In genomic region chr10:103241262-103242011, GRCh38 we compare ENCODE assay signal across 8 cellular contexts. TPM values are rescaled to one million over a fixed set of nuclear protein-coding genes. Genes with fewer than 3 reads are reported as not detected.
A peak's percentile ranks its signal among the peaks of the same experiment; 100 is the strongest.
DNase-seq lines count a peak whose midpoint lies in the region; ATAC-seq and TF ChIP-seq lines count a peak whose summit lies in the region.
"Had no signal": no experiment of that assay in that cellular context is flagged by ENCODE, and none has a peak within 500 bp of the region (broad histone marks: within the 10 kb centered on the region; RNA-seq: fewer than 3 reads in every experiment).

No MANE protein-coding gene starts in this region.

- H2BK120ac ChIP-seq in mesendoderm (ENCODE audit: low read depth, low read length), result no peak overlapping the region

- TF ChIP-seq CTCF in coronary artery (IDR thresholded peaks at IDR 0.05) (no peak), GM20000 (IDR thresholded peaks at IDR 0.05; ENCODE audit: extremely low read depth, missing control alignments) (no peak)

- H3K4me3 ChIP-seq in coronary artery (no peak overlapping the region), mesendoderm (ENCODE audit: low read length) (no peak overlapping the region)

- no peaks in the 10 kb centered on the region for H3K79me2 ChIP-seq in mesendoderm (ENCODE audit: control insufficient read depth, insufficient read depth, low read length)

- H3K4me1 Mint-ChIP-seq in activated CD8-positive, alpha-beta memory T cell treated with anti-CD3 and anti-CD28 coated beads, Interleukin-2, amount 10 ng/mL, durations not matched to agents 7 days and 5 days, result peaks cover 21% of the 10 kb centered on the region
- H3K4me1 Mint-ChIP-seq: neural crest cell had no signal

- H3K4ac ChIP-seq in mesendoderm (ENCODE audit: low read depth, low read length), result peak overlapping the region; percentile 58

- H3K4me2 ChIP-seq in mesendoderm (ENCODE audit: low read length), result no peak overlapping the region

- H4K8ac ChIP-seq in mesendoderm (ENCODE audit: low read depth, low read length), result no peak overlapping the region

- no peaks in the 10 kb centered on the region for H3K27me3 ChIP-seq in mesendoderm (ENCODE audit: insufficient read depth, low read length, poor library complexity)

- no peak overlapping the region for H4K5ac ChIP-seq in mesendoderm (ENCODE audit: low read length)

- peaks cover 2% of the 10 kb centered on the region for H3K27me3 Mint-ChIP-seq in activated CD8-positive, alpha-beta memory T cell treated with anti-CD3 and anti-CD28 coated beads, Interleukin-2, amount 10 ng/mL, durations not matched to agents 7 days and 5 days

- no peaks in the 10 kb centered on the region for H3K36me3 Mint-ChIP-seq in activated CD8-positive, alpha-beta memory T cell treated with anti-CD3 and anti-CD28 coated beads, Interleukin-2, amount 10 ng/mL, durations not matched to agents 7 days and 5 days

- H3K79me1 ChIP-seq in mesendoderm (ENCODE audit: low read length), result no peaks in the 10 kb centered on the region

- peak overlapping the region; percentile 4 for H3K9ac ChIP-seq in mesendoderm (ENCODE audit: low read length)

- CTCF ChIA-PET in activated CD8-positive, alpha-beta memory T cell treated with anti-CD3 and anti-CD28 coated beads, Interleukin-2, amount 10 ng/mL, durations not matched to agents 7 days and 5 days (lab: Charles Lee), result interaction anchor here (6.0 kb wide), 1 partner anchor 325 kb away, joined by 69 read pairs; the partner anchor contains the start of gene CNNM2

- H3K4me3 Mint-ChIP-seq in activated CD8-positive, alpha-beta memory T cell treated with anti-CD3 and anti-CD28 coated beads, Interleukin-2, amount 10 ng/mL, durations not matched to agents 7 days and 5 days, result no peak overlapping the region
- H3K4me3 Mint-ChIP-seq: neural crest cell had no signal

- no peak overlapping the region for H2AK5ac ChIP-seq in mesendoderm (ENCODE audit: low read length)

- no peaks in the 10 kb centered on the region for H3K4me1 ChIP-seq in mesendoderm (ENCODE audit: control insufficient read depth, low read depth, low read length)

- peak; percentile 56 for DNase-seq in GF-D8 (lab: John Stamatoyannopoulos, UW)
- DNase-seq in NCI-H510A treated with DMSO at 0.1 percent for 48 hours (lab: John Stamatoyannopoulos, UW), result peak; percentile 34
- no peak for DNase-seq in coronary artery (ENCODE audit: low spot score)
- peak; percentile 86 for DNase-seq in mesendoderm
- no peak for DNase-seq in GM20000 (ENCODE audit: low spot score)
- DNase-seq in activated CD8-positive, alpha-beta memory T cell treated with anti-CD3 and anti-CD28 coated beads, Interleukin-2, amount 10 ng/mL, durations not matched to agents 7 days and 5 days, result no peak
- DNase-seq in stimulated activated CD4-positive, alpha-beta T cell treated with anti-CD3 and anti-CD28 coated beads, Interleukin-2, amount 100 ng/mL, for 24 hours, result no peak

- H3K27ac ChIP-seq in coronary artery (peak overlapping the region; percentile 57 to 68), mesendoderm (ENCODE audit: low read depth, low read length) (peak overlapping the region; percentile 7)

- no peaks in the 10 kb centered on the region for H3K36me3 ChIP-seq in mesendoderm (ENCODE audit: control insufficient read depth, insufficient read depth, low read length)

- no peak for ATAC-seq in activated CD8-positive, alpha-beta memory T cell treated with anti-CD3 and anti-CD28 coated beads, Interleukin-2, amount 10 ng/mL, durations not matched to agents 7 days and 5 days

- H3K27ac Mint-ChIP-seq in activated CD8-positive, alpha-beta memory T cell treated with anti-CD3 and anti-CD28 coated beads, Interleukin-2, amount 10 ng/mL, durations not matched to agents 7 days and 5 days, result no peak overlapping the region

- no peak overlapping the region for H3K23ac ChIP-seq in mesendoderm (ENCODE audit: low read length)

- no peaks in the 10 kb centered on the region for H3K9me3 Mint-ChIP-seq in activated CD8-positive, alpha-beta memory T cell treated with anti-CD3 and anti-CD28 coated beads, Interleukin-2, amount 10 ng/mL, durations not matched to agents 7 days and 5 days (ENCODE audit: low read depth)
- H3K9me3 Mint-ChIP-seq: neural crest cell had no signal

- H2BK15ac ChIP-seq in mesendoderm (replicated peaks; ENCODE audit: low read depth), result no peak overlapping the region

- peak overlapping the region; percentile 66 for H3K56ac ChIP-seq in mesendoderm (ENCODE audit: low read length)

- no peak overlapping the region for H2BK5ac ChIP-seq in mesendoderm (ENCODE audit: low read length)

- WGBS in mesendoderm (ENCODE audit: extremely low coverage, insufficient coverage, low lambda C conversion rate), result no CpG with 5 or more reads among the region's 7 CpGs

- peak overlapping the region; percentile 61 for H3K18ac ChIP-seq in mesendoderm (ENCODE audit: low read length)

RNA-seq across cellular contexts. Expression of gene RPEL1, which starts 4.2 kb away (rescaled TPM):
- polyA plus RNA-seq in mesendoderm (2013, experiment 1 of 2), result 0.01 TPM
- 0.01 TPM for polyA plus RNA-seq in mesendoderm (2013, experiment 2 of 2)
- not detected for total RNA-seq in activated CD8-positive, alpha-beta memory T cell treated with anti-CD3 and anti-CD28 coated beads, Interleukin-2, amount 10 ng/mL, durations not matched to agents 7 days and 5 days
- total RNA-seq: neural crest cell had no signal

RNA-seq across cellular contexts. Expression of gene INA, which starts 35.5 kb away (rescaled TPM):
- polyA plus RNA-seq in mesendoderm (2013, experiment 1 of 2), result 13.4 TPM
- 13.8 TPM for polyA plus RNA-seq in mesendoderm (2013, experiment 2 of 2)
- total RNA-seq in activated CD8-positive, alpha-beta memory T cell treated with anti-CD3 and anti-CD28 coated beads, Interleukin-2, amount 10 ng/mL, durations not matched to agents 7 days and 5 days, result under 1 TPM; 0.09 to 0.70 TPM

RNA-seq across cellular contexts. Expression of gene NT5C2, which starts 48.4 kb away (rescaled TPM):
- polyA plus RNA-seq in mesendoderm (2013, experiment 1 of 2), result 59.8 TPM
- polyA plus RNA-seq in mesendoderm (2013, experiment 2 of 2), result 62.1 TPM
- 10 to 100 TPM; 64.4 to 64.9 TPM for total RNA-seq in activated CD8-positive, alpha-beta memory T cell treated with anti-CD3 and anti-CD28 coated beads, Interleukin-2, amount 10 ng/mL, durations not matched to agents 7 days and 5 days

Comparison
In these comparisons a context has a peak if more than half of its experiments do, and no peak if none do; other contexts are left out.
1. DNase-seq: peak in GF-D8 (single experiment), NCI-H510A treated with DMSO at 0.1 percent for 48 hours (single experiment) and mesendoderm (single experiment); none in coronary artery (single experiment), GM20000 (single experiment), activated CD8-positive, alpha-beta memory T cell treated with anti-CD3 and anti-CD28 coated beads, Interleukin-2, amount 10 ng/mL, durations not matched to agents 7 days and 5 days (single experiment) and stimulated activated CD4-positive, alpha-beta T cell treated with anti-CD3 and anti-CD28 coated beads, Interleukin-2, amount 100 ng/mL, for 24 hours (0 of 2).